Comparison of ENCODE assay signal across 31 cellular contexts in the genomic region with DNA sequence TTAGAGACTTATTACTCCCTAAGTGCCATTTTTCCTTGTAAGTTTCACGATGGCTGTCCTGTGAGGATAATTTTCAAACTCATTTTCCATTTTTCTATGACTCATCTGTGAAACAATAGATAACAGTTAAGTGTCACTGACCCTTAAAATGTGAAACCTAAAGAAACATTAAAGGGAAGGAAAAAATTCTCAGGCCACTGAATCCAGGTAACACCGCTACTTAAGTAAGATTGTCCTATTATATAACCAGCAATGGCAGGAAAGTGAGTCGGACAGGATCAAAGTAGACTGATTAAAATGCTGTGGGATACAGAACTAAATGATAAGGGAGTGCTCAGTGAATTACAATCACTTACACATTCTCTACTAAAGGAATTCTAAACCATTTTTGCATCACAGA. TPM values are rescaled to one million over a fixed set of nuclear protein-coding genes. Genes with fewer than 3 reads are reported as not detected.
DNase-seq lines count a peak whose midpoint lies in the region; ATAC-seq, FAIRE-seq and TF ChIP-seq lines count a peak whose summit lies in the region.
"Had no signal": no experiment of that assay in that cellular context is flagged by ENCODE, and none has a peak within 500 bp of the region (broad histone marks: within the 10 kb centered on the region; RNA-seq: fewer than 3 reads in every experiment).

No MANE protein-coding gene starts in this region.

- TF ChIP-seq CTCF in SK-N-SH (IDR thresholded peaks at IDR 0.05) (no peak), PC-9 (conservative IDR thresholded peaks at IDR 0.05) (no peak), endothelial cell of umbilical vein (IDR thresholded peaks at IDR 0.05; ENCODE audit: extremely low read depth in 1 of 2, insufficient read depth in 1 of 2, low read depth in 1 of 2, low read length in 2 of 2) (no peak)

- H3K4me2 ChIP-seq in SK-N-SH, result no peak overlapping the region
- H3K4me2 ChIP-seq in PC-9, result peak overlapping the region; percentile 8; the same call in 1 of the 2 replicates
- peak overlapping the region; percentile 54 for H3K4me2 ChIP-seq in endothelial cell of umbilical vein (ENCODE audit: insufficient read depth, low read length)

- FAIRE-seq in endothelial cell of umbilical vein (lab: Jason Lieb, UNC), result peak; percentile 59
- FAIRE-seq: G401.6 had no signal

- 82% methylated on average over 3 of the region's 3 CpGs for WGBS in SK-N-SH (ENCODE audit: low lambda C conversion rate)

- POLR2A ChIA-PET in SK-N-SH (lab: Yijun Ruan, JAX) (interaction anchor here (0.7 kb wide), 1 partner anchor 11 kb away, joined by 3 read pairs; no protein-coding TSS in a partner anchor), PC-9 (lab: Charles Lee; ENCODE audit: unreplicated experiment) (interaction anchor here (0.6 kb wide), 1 partner anchor 128 kb away, joined by 4 read pairs; no protein-coding TSS in a partner anchor), endothelial cell of umbilical vein (lab: Charles Lee) (no interaction called here)

- H3K4me3 ChIP-seq in SK-N-SH (ENCODE audit: low read depth in 2 of 2, low read length in 1 of 2) (no peak overlapping the region), PC-9 (no peak overlapping the region), endothelial cell of umbilical vein (replicated peaks in 1 of 3; ENCODE audit: insufficient read depth in 1 of 3, low read depth in 1 of 3, low read length in 3 of 3) (no peak overlapping the region)
- H3K4me3 ChIP-seq: body of pancreas, HAP-1, heart right ventricle, lung, right atrium auricular region, spleen had no signal

- H2AFZ ChIP-seq in SK-N-SH (ENCODE audit: low read depth) (no peak overlapping the region), PC-9 (no peak overlapping the region), endothelial cell of umbilical vein (ENCODE audit: low read depth, low read length) (no peak overlapping the region)
- H2AFZ ChIP-seq: parathyroid adenoma had no signal

- intact Hi-C loops in PC-9 (cut with micrococcal nuclease; ENCODE audit: unreplicated experiment) (no loop called here), endothelial cell of umbilical vein (cut with micrococcal nuclease) (no loop called here)

- no peak for ATAC-seq in SK-N-SH treated with all-trans-retinoic acid at 6 μM for 48 hours
- no peak for ATAC-seq in HG03342 (IDR thresholded peaks at IDR 0.05; ENCODE audit: unreplicated experiment)
- ATAC-seq: activated CD8-positive, alpha-beta memory T cell treated with anti-CD3 and anti-CD28 coated beads, Interleukin-2, amount 10 ng/mL, durations not matched to agents 7 days and 5 days; activated T-cell treated with anti-CD3 and anti-CD28 coated beads, Interleukin-2, amount 50 U/mL, for 72 hours; body of pancreas; CD8-positive, alpha-beta T cell had no signal

- no peaks in the 10 kb centered on the region for H3K9me1 ChIP-seq in endothelial cell of umbilical vein (replicated peaks; ENCODE audit: control insufficient read depth, extremely low read depth, insufficient read depth, low read length)

- no peak overlapping the region for H3K27ac ChIP-seq in SK-N-SH (ENCODE audit: low read depth in 2 of 2, low read length in 1 of 2)
- H3K27ac ChIP-seq in PC-9, result peak overlapping the region; percentile 57
- peak overlapping the region; percentile 82 for H3K27ac ChIP-seq in endothelial cell of umbilical vein (ENCODE audit: insufficient read depth, low read depth, low read length)
- H3K27ac ChIP-seq: body of pancreas, heart right ventricle, parathyroid adenoma, right atrium auricular region, spleen had no signal

- no peak overlapping the region; the same call in 1 of the 2 replicates for H3K9ac ChIP-seq in SK-N-SH
- peak overlapping the region; percentile 68 for H3K9ac ChIP-seq in endothelial cell of umbilical vein (replicated peaks; ENCODE audit: extremely low read depth, insufficient read depth, low read length)
- H3K9ac ChIP-seq: parathyroid adenoma had no signal

- no peaks in the 10 kb centered on the region for H3K9me3 ChIP-seq in SK-N-SH
- no peaks in the 10 kb centered on the region; the same call in 1 of the 2 replicates for H3K9me3 ChIP-seq in PC-9 (ENCODE audit: insufficient read depth, low read depth)
- no peaks in the 10 kb centered on the region for H3K9me3 ChIP-seq in endothelial cell of umbilical vein (replicated peaks; ENCODE audit: control insufficient read depth, insufficient read depth, low read length)
- H3K9me3 ChIP-seq: body of pancreas, HAP-1, heart right ventricle, right atrium auricular region, spleen had no signal

- dilution Hi-C loops in endothelial cell of umbilical vein (cut with MboI; ENCODE audit: extremely low pct_ligation_motif_present, low sequenced_read_pairs), result no loop called here

- CTCF ChIA-PET in SK-N-SH (lab: Yijun Ruan, JAX) (no interaction called here), PC-9 (lab: Charles Lee) (no interaction called here), endothelial cell of umbilical vein (lab: Charles Lee) (no interaction called here)

- TF ChIP-seq RAD21 in SK-N-SH (IDR thresholded peaks at IDR 0.05; ENCODE audit: low read length), result no peak

- H3K4me1 ChIP-seq in SK-N-SH (ENCODE audit: control insufficient read depth in 1 of 2, insufficient read depth in 2 of 2, low read depth in 1 of 2, low read length in 1 of 2), result peaks cover 0 to 9% of the 10 kb centered on the region in 2 experiments; a peak in 1 of 4 replicates
- H3K4me1 ChIP-seq in PC-9 (replicated peaks; ENCODE audit: insufficient read depth), result peaks cover 49% of the 10 kb centered on the region
- H3K4me1 ChIP-seq in endothelial cell of umbilical vein (ENCODE audit: control insufficient read depth, extremely low read depth, insufficient read depth, low read length), result peaks cover 53% of the 10 kb centered on the region
- H3K4me1 ChIP-seq: HAP-1, parathyroid adenoma had no signal

- DNase-seq in SK-N-SH, result no peak
- peak in 1 of 2 experiments; percentile 70 for DNase-seq in PC-9
- DNase-seq in endothelial cell of umbilical vein (ENCODE audit: low read depth, low spot score), result peak; percentile 89
- DNase-seq in kidney glomerular epithelial cell (lab: John Stamatoyannopoulos, UW), result no peak
- no peak for DNase-seq in cerebellar cortex (ENCODE audit: low spot score)
- no peak for DNase-seq in NCI-H1105 (lab: John Stamatoyannopoulos, UW)
- DNase-seq: 8988T; activated CD4-positive, alpha-beta T cell treated with anti-CD3 and anti-CD28 coated beads, Interleukin-2, amount 50 U/mL, for 1 hour; activated CD8-positive, alpha-beta memory T cell treated with anti-CD3 and anti-CD28 coated beads, Interleukin-2, amount 10 ng/mL, durations not matched to agents 7 days and 5 days; activated naive CD4-positive, alpha-beta T cell; activated T-cell treated with anti-CD3 and anti-CD28 coated beads, Interleukin-2, amount 50 U/mL, for 72 hours; body of pancreas; CD8-positive, alpha-beta T cell; foreskin melanocyte; heart right ventricle; NCI-H446; NCI-H82; nephron progenitor cell; spleen; stimulated activated CD4-positive, alpha-beta T cell treated with anti-CD3 and anti-CD28 coated beads, Interleukin-2, amount 100 ng/mL, for 48 hours had no signal

- no peaks in the 10 kb centered on the region for H3F3A ChIP-seq in SK-N-SH (replicated peaks; ENCODE audit: insufficient read depth)
- H3F3A ChIP-seq in PC-9 (ENCODE audit: insufficient read depth, low read depth), result peaks cover 32% of the 10 kb centered on the region

- H3K79me2 ChIP-seq in SK-N-SH (ENCODE audit: insufficient read depth) (no peaks in the 10 kb centered on the region), PC-9 (ENCODE audit: low read depth) (peaks cover 52% of the 10 kb centered on the region), endothelial cell of umbilical vein (ENCODE audit: control insufficient read depth, insufficient read depth, low read length) (peaks cover 55% of the 10 kb centered on the region)
- H3K79me2 ChIP-seq: parathyroid adenoma had no signal

- BruUV-seq in PC-9 (replicated peaks; lab: Mats Ljungman, UMichigan) (no TSS peak), endothelial cell of umbilical vein (replicated peaks; lab: Mats Ljungman, UMichigan) (no TSS peak)

- H3K9me2 ChIP-seq in SK-N-SH (no peaks in the 10 kb centered on the region), PC-9 (ENCODE audit: insufficient read depth) (no peaks in the 10 kb centered on the region)

- H4K20me1 ChIP-seq in SK-N-SH (ENCODE audit: insufficient read depth) (no peaks in the 10 kb centered on the region), PC-9 (ENCODE audit: insufficient read depth) (no peaks in the 10 kb centered on the region), endothelial cell of umbilical vein (replicated peaks; ENCODE audit: control insufficient read depth, extremely low read depth, insufficient read depth, low read length) (no peaks in the 10 kb centered on the region)

- no peaks in the 10 kb centered on the region for H3K36me3 ChIP-seq in SK-N-SH (replicated peaks in 1 of 2; ENCODE audit: control insufficient read depth in 1 of 2, insufficient read depth in 2 of 2, low read length in 1 of 2)
- no peaks in the 10 kb centered on the region for H3K36me3 ChIP-seq in PC-9 (ENCODE audit: low read depth)
- H3K36me3 ChIP-seq in endothelial cell of umbilical vein (ENCODE audit: control insufficient read depth in 2 of 2, extremely low read depth in 1 of 2, insufficient read depth in 2 of 2, low read length in 2 of 2), result no peaks in the 10 kb centered on the region
- H3K36me3 ChIP-seq: HAP-1, heart right ventricle, right atrium auricular region, spleen had no signal

- H3K27me3 ChIP-seq in SK-N-SH (ENCODE audit: insufficient read depth), result no peaks in the 10 kb centered on the region
- H3K27me3 ChIP-seq in PC-9 (ENCODE audit: insufficient read depth, low read depth), result no peaks in the 10 kb centered on the region
- no peaks in the 10 kb centered on the region for H3K27me3 ChIP-seq in endothelial cell of umbilical vein (ENCODE audit: control insufficient read depth in 2 of 2, insufficient read depth in 2 of 2, low read length in 2 of 2)
- H3K27me3 ChIP-seq: body of pancreas, heart right ventricle, right atrium auricular region, spleen had no signal

- TF ChIP-seq EP300 in SK-N-SH (IDR thresholded peaks at IDR 0.05; ENCODE audit: borderline replicate concordance in 1 of 2, low read depth in 1 of 2, low read length in 1 of 2), result no peak

- no peak for TF ChIP-seq POLR2A in endothelial cell of umbilical vein (IDR thresholded peaks at IDR 0.05; ENCODE audit: low read depth, low read length)

RNA-seq across cellular contexts. Expression of gene PLD1, which starts 12.4 kb away (rescaled TPM):
- polyA plus RNA-seq in SK-N-SH (2012; rRNA removed), result 6.2 and 7.9 TPM in 2 replicates
- 5.5 and 5.8 TPM in 2 replicates for polyA plus RNA-seq in SK-N-SH (2012; cell fraction: cytosol; rRNA removed)
- polyA plus RNA-seq in SK-N-SH (2012; cell fraction: nucleus; rRNA removed), result 11.4 and 26.4 TPM in 2 replicates
- 32.5 and 33.3 TPM in 2 replicates for total RNA-seq in PC-9 (2021)
- 75.6 and 108 TPM in 2 replicates for total RNA-seq in endothelial cell of umbilical vein
- 35.7 and 42.0 TPM in 2 replicates for polyA plus RNA-seq in endothelial cell of umbilical vein
- 33.4 and 33.6 TPM in 2 replicates for polyA plus RNA-seq in endothelial cell of umbilical vein (2011; cell fraction: cytosol; rRNA removed)
- 169 and 198 TPM in 2 replicates for polyA plus RNA-seq in endothelial cell of umbilical vein (2011; cell fraction: nucleus; rRNA removed)
- polyA plus RNA-seq in endothelial cell of umbilical vein (2012), result 32.5 and 45.4 TPM in 2 replicates
- 168 and 217 TPM in 2 replicates for polyA minus RNA-seq in endothelial cell of umbilical vein
- polyA minus RNA-seq in endothelial cell of umbilical vein (2011; cell fraction: cytosol; rRNA and poly(A)+ RNA removed), result 10.1 TPM
- polyA minus RNA-seq in endothelial cell of umbilical vein (2011; cell fraction: nucleus; rRNA and poly(A)+ RNA removed), result 352 and 548 TPM in 2 replicates

RNA-seq across cellular contexts. Expression of gene TMEM212, which starts 45.3 kb away (rescaled TPM):
- not detected in 2 replicates for polyA plus RNA-seq in SK-N-SH (2012; rRNA removed)
- polyA plus RNA-seq in SK-N-SH (2012; cell fraction: cytosol; rRNA removed), result not detected in 2 replicates
- not detected in 2 replicates for polyA plus RNA-seq in SK-N-SH (2012; cell fraction: nucleus; rRNA removed)
- not detected in 2 replicates for total RNA-seq in PC-9 (2021)
- total RNA-seq in endothelial cell of umbilical vein, result not detected in 2 replicates
- polyA plus RNA-seq in endothelial cell of umbilical vein, result 0.14 TPM in 1 of 2 replicates, not detected in the other
- polyA plus RNA-seq in endothelial cell of umbilical vein (2011; cell fraction: cytosol; rRNA removed), result not detected in 2 replicates
- 0.11 TPM in 1 of 2 replicates, not detected in the other for polyA plus RNA-seq in endothelial cell of umbilical vein (2011; cell fraction: nucleus; rRNA removed)
- polyA plus RNA-seq in endothelial cell of umbilical vein (2012), result not detected in 2 replicates
- polyA minus RNA-seq in endothelial cell of umbilical vein, result not detected in 2 replicates
- polyA minus RNA-seq in endothelial cell of umbilical vein (2011; cell fraction: cytosol; rRNA and poly(A)+ RNA removed), result not detected
- polyA minus RNA-seq in endothelial cell of umbilical vein (2011; cell fraction: nucleus; rRNA and poly(A)+ RNA removed), result 0.91 and 1.3 TPM in 2 replicates
- total RNA-seq: activated CD8-positive, alpha-beta memory T cell treated with anti-CD3 and anti-CD28 coated beads, Interleukin-2, amount 10 ng/mL, durations not matched to agents 7 days and 5 days; activated T-cell treated with anti-CD3 and anti-CD28 coated beads, Interleukin-2, amount 50 U/mL, for 72 hours; body of pancreas; CD8-positive, alpha-beta T cell; chondrocyte; epithelial cell of proximal tubule; heart right ventricle; right atrium auricular region; spleen; ureter; WTC11 had no signal
- polyA plus RNA-seq: heart right ventricle, spleen had no signal

Comparison
In these comparisons a context has a peak if more than half of its experiments do, and no peak if none do; other contexts are left out.
1. H3K27ac ChIP-seq: peak in PC-9 (single experiment) and endothelial cell of umbilical vein (single experiment); none in SK-N-SH (0 of 2).